In genomic region chr15:68154923-68155559, GRCh38 we compare ENCODE assay signal across 8 cellular contexts. TPM values are rescaled to one million over a fixed set of nuclear protein-coding genes. Genes with fewer than 3 reads are reported as not detected.
DNase-seq lines count a peak whose midpoint lies in the region; ATAC-seq, FAIRE-seq and TF ChIP-seq lines count a peak whose summit lies in the region.

No MANE protein-coding gene starts in this region.

- DNase-seq in CMK (ENCODE audit: low read depth) (peak; percentile 11), H54 (ENCODE audit: insufficient read length, low spot score) (no peak), NCI-H82 (lab: John Stamatoyannopoulos, UW) (peak; percentile 74), cardiac fibroblast (ENCODE audit: low read depth in 2 of 2) (peak; percentile 79 to 86), kidney (no peak), tibial nerve (ENCODE audit: low spot score in 2 of 2) (peak in 1 of 2 donors; percentile 71)
- no peak for DNase-seq in stimulated activated effector memory CD8-positive, alpha-beta T cell treated with anti-CD3 and anti-CD28 coated beads, Interleukin-12 subunit alpha, Interleukin-12 subunit beta, amount 100 ng/mL, for 72 hours (ENCODE audit: low spot score in 2 of 2)

- no peak overlapping the region for H3K9ac ChIP-seq in kidney (ENCODE audit: low read length in 2 of 2)

- no peak for ATAC-seq in stimulated activated effector memory CD8-positive, alpha-beta T cell treated with anti-CD3 and anti-CD28 coated beads, Interleukin-12 subunit alpha, Interleukin-12 subunit beta, amount 100 ng/mL, for 72 hours
- no peak for ATAC-seq in GM18511 (IDR thresholded peaks at IDR 0.05; ENCODE audit: unreplicated experiment)

- H3K9me3 ChIP-seq in kidney (ENCODE audit: control insufficient read depth in 1 of 2, low read length in 2 of 2) (no peaks in the 10 kb centered on the region), tibial nerve (no peaks in the 10 kb centered on the region)

- H3K36me3 ChIP-seq in kidney (ENCODE audit: control insufficient read depth in 1 of 2, insufficient read depth in 2 of 2, low read length in 2 of 2): peaks cover 4 to 9% of the 10 kb centered on the region in 2 donors
- peaks cover 0 to 34% (median 0%) of the 10 kb centered on the region in 3 donors for H3K36me3 ChIP-seq in tibial nerve

- H3K4me1 ChIP-seq in kidney (ENCODE audit: control insufficient read depth in 1 of 2, insufficient read depth in 1 of 2, low read depth in 1 of 2, low read length in 2 of 2) (no peaks in the 10 kb centered on the region), tibial nerve (peaks cover 0 to 36% (median 3%) of the 10 kb centered on the region in 4 donors)

- intact Hi-C loops in kidney (cut with DNase I): loop anchor here (10.0 kb wide), 1 partner anchor 290 kb away; no protein-coding TSS in a partner anchor

- H3K36me3 Mint-ChIP-seq in stimulated activated effector memory CD8-positive, alpha-beta T cell treated with anti-CD3 and anti-CD28 coated beads, Interleukin-12 subunit alpha, Interleukin-12 subunit beta, amount 100 ng/mL, for 72 hours: peaks cover 22% of the 10 kb centered on the region

- 34 to 35% methylated on average over 4 of the region's 4 CpGs for WGBS in tibial nerve, 2 donors

- H3K27me3 ChIP-seq in tibial nerve: no peaks in the 10 kb centered on the region

- H3K27ac Mint-ChIP-seq in stimulated activated effector memory CD8-positive, alpha-beta T cell treated with anti-CD3 and anti-CD28 coated beads, Interleukin-12 subunit alpha, Interleukin-12 subunit beta, amount 100 ng/mL, for 72 hours: no peak overlapping the region

- FAIRE-seq in H54 (lab: Jason Lieb, UNC) (peak; percentile 33), kidney (lab: Jason Lieb, UNC) (peak; percentile 80)

- TF ChIP-seq EP300 in tibial nerve (IDR thresholded peaks at IDR 0.05): peak; percentile 8 to 29

- TF ChIP-seq POLR2A in H54 (IDR thresholded peaks at IDR 0.05; ENCODE audit: low read depth, low read length) (no peak), tibial nerve (IDR thresholded peaks at IDR 0.05) (no peak)

- H3K27ac ChIP-seq in kidney (ENCODE audit: low read depth in 2 of 2, low read length in 2 of 2) (no peak overlapping the region), tibial nerve (peak overlapping the region in 2 of 4 donors; percentile 26 to 41)

- no peak overlapping the region for H3K4me3 ChIP-seq in cardiac fibroblast (replicated peaks in 1 of 2; ENCODE audit: low read depth in 2 of 2, low read length in 2 of 2)
- H3K4me3 ChIP-seq in kidney (ENCODE audit: low read length in 2 of 2): no peak overlapping the region
- no peak overlapping the region for H3K4me3 ChIP-seq in tibial nerve

- H3K4me3 Mint-ChIP-seq in stimulated activated effector memory CD8-positive, alpha-beta T cell treated with anti-CD3 and anti-CD28 coated beads, Interleukin-12 subunit alpha, Interleukin-12 subunit beta, amount 100 ng/mL, for 72 hours: no peak overlapping the region

- TF ChIP-seq CTCF in cardiac fibroblast (IDR thresholded peaks at IDR 0.05; ENCODE audit: low read depth, low read length) (peak; percentile 73), kidney (IDR thresholded peaks at IDR 0.05; ENCODE audit: borderline replicate concordance, extremely low read depth, insufficient read depth) (peak; percentile 80), tibial nerve (IDR thresholded peaks at IDR 0.05) (peak; percentile 50 to 82 (median 59))

- H3K4me1 Mint-ChIP-seq in stimulated activated effector memory CD8-positive, alpha-beta T cell treated with anti-CD3 and anti-CD28 coated beads, Interleukin-12 subunit alpha, Interleukin-12 subunit beta, amount 100 ng/mL, for 72 hours: no peaks in the 10 kb centered on the region

- H3K9me3 Mint-ChIP-seq in stimulated activated effector memory CD8-positive, alpha-beta T cell treated with anti-CD3 and anti-CD28 coated beads, Interleukin-12 subunit alpha, Interleukin-12 subunit beta, amount 100 ng/mL, for 72 hours: no peaks in the 10 kb centered on the region

RNA-seq across cellular contexts. Expression of gene CALML4, which starts 50.1 kb away (rescaled TPM):
- total RNA-seq in kidney: 17.4 TPM
- polyA plus RNA-seq in kidney (ENCODE audit: insufficient read depth, low read depth, low replicate concordance): 54.7 TPM
- total RNA-seq in tibial nerve: 10 to 100 TPM in 3 of 4 donors, 1 to 10 TPM in 1; 7.5 to 27.1 (median 13.6) TPM

Comparison
In these comparisons a context has a peak if more than half of its experiments do, and no peak if none do; other contexts are left out.
1. DNase-seq: peak in CMK (single experiment), NCI-H82 (single experiment) and cardiac fibroblast (2 of 2); none in H54 (single experiment), kidney (single experiment) and stimulated activated effector memory CD8-positive, alpha-beta T cell treated with anti-CD3 and anti-CD28 coated beads, Interleukin-12 subunit alpha, Interleukin-12 subunit beta, amount 100 ng/mL, for 72 hours (0 of 2).
2. Peak in every context shown above with its lines, with median percentiles within 50 percentile points of each other: CTCF ChIP-seq.